ENCODE assay signal across 23 cellular contexts in the genomic region with DNA sequence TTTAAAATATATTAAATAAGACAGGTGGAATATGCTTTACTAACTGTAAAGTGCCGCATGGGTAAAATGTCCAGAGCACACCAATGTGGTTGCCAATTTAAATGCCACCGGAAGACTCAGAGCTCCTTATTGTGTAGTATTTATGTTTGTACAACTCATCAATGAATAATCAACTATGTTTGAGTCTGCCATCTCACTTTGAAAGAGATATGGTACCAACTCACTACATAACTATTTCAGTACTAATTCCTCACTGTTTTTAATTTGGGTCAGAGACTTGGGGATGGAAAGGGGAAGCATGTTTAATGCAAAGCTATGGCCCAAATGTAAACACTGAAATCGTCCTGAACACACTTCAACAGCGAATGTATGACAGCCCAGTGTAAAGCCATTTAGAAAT.
DNase-seq lines count a peak whose midpoint lies in the region; ATAC-seq, FAIRE-seq and TF ChIP-seq lines count a peak whose summit lies in the region.
"Had no signal": no experiment of that assay in that cellular context is flagged by ENCODE, and none has a peak within 500 bp of the region (broad histone marks: within the 10 kb centered on the region; RNA-seq: fewer than 3 reads in every experiment).

No MANE protein-coding gene starts in this region.

- H3K4me3 ChIP-seq in SJSA1 (no peak overlapping the region), fibroblast of lung (replicated peaks in 1 of 4; ENCODE audit: control extremely low read depth in 1 of 4, insufficient read depth in 1 of 4, low read depth in 3 of 4, low read length in 4 of 4) (no peak overlapping the region), vagina (no peak overlapping the region), uterus (no peak overlapping the region)
- H3K4me3 ChIP-seq: pancreas, tibial nerve had no signal

- TF ChIP-seq POLR2A in H54 (IDR thresholded peaks at IDR 0.05; ENCODE audit: low read depth, low read length), result no peak
- no peak for TF ChIP-seq POLR2A in vagina (IDR thresholded peaks at IDR 0.05)
- TF ChIP-seq POLR2A in uterus (IDR thresholded peaks at IDR 0.05), result no peak

- H3K27me3 ChIP-seq in SJSA1 (replicated peaks), result no peaks in the 10 kb centered on the region
- H3K27me3 ChIP-seq in fibroblast of lung (ENCODE audit: control insufficient read depth, insufficient read depth, low read length), result no peaks in the 10 kb centered on the region
- no peaks in the 10 kb centered on the region for H3K27me3 ChIP-seq in vagina
- no peaks in the 10 kb centered on the region for H3K27me3 ChIP-seq in uterus
- H3K27me3 ChIP-seq: pancreas, tibial nerve had no signal

- intact Hi-C loops in vagina (cut with DNase I) (no loop called here), head of caudate nucleus (cut with DNase I) (no loop called here), uterus (cut with DNase I; ENCODE audit: low total_unique reads) (no loop called here)

- no peaks in the 10 kb centered on the region for H3K36me3 ChIP-seq in SJSA1
- no peaks in the 10 kb centered on the region for H3K36me3 ChIP-seq in fibroblast of lung (ENCODE audit: control insufficient read depth, insufficient read depth, low read length)
- H3K36me3 ChIP-seq in vagina, result no peaks in the 10 kb centered on the region
- H3K36me3 ChIP-seq in uterus, result no peaks in the 10 kb centered on the region
- H3K36me3 ChIP-seq: tibial nerve, WERI-Rb-1 had no signal

- H3K9me3 ChIP-seq in SJSA1 (replicated peaks), result no peaks in the 10 kb centered on the region
- H3K9me3 ChIP-seq in fibroblast of lung (ENCODE audit: control insufficient read depth, insufficient read depth, low read depth, low read length), result no peaks in the 10 kb centered on the region
- no peaks in the 10 kb centered on the region for H3K9me3 ChIP-seq in vagina
- no peaks in the 10 kb centered on the region for H3K9me3 ChIP-seq in uterus
- H3K9me3 ChIP-seq: pancreas, tibial nerve had no signal

- TF ChIP-seq CTCF in fibroblast of lung (conservative IDR thresholded peaks at IDR 0.05 in 1 of 2, IDR thresholded peaks at IDR 0.05 in 1 of 2; ENCODE audit: low read depth in 1 of 2, low read length in 2 of 2), result no peak
- TF ChIP-seq CTCF in vagina (IDR thresholded peaks at IDR 0.05), result no peak
- TF ChIP-seq CTCF in uterus (IDR thresholded peaks at IDR 0.05), result no peak

- no peaks in the 10 kb centered on the region for H4K20me1 ChIP-seq in fibroblast of lung (ENCODE audit: control insufficient read depth, extremely low read depth, insufficient read depth, low read length)

- H3K27ac ChIP-seq in SJSA1 (peak overlapping the region; percentile 20), fibroblast of lung (ENCODE audit: insufficient read depth, low read length) (no peak overlapping the region), vagina (no peak overlapping the region), uterus (no peak overlapping the region)
- H3K27ac ChIP-seq: KMS-11, pancreas, tibial nerve, WERI-Rb-1 had no signal

- DNase-seq in H54 (ENCODE audit: insufficient read length, low spot score) (peak; percentile 9), SJSA1 (ENCODE audit: low read depth in 1 of 2, low spot score in 2 of 2) (peak in 1 of 2 experiments; percentile 82), fibroblast of lung (ENCODE audit: low read depth in 2 of 2) (peak in 1 of 2 donors; percentile 48), vagina (ENCODE audit: extremely low spot score in 2 of 2) (no peak), head of caudate nucleus (no peak), uterus (no peak)
- DNase-seq: activated CD4-positive, alpha-beta T cell treated with anti-CD3 and anti-CD28 coated beads, Interleukin-2, amount 50 U/mL, for 48 hours; activated naive CD4-positive, alpha-beta T cell; anterior cingulate cortex; cerebellar nuclear complex; kidney; naive B cell; NCI-H1105; NCI-H2107; NCI-H524 treated with DMSO at 0.1 percent for 48 hours; pancreas; SHP77; stimulated activated CD4-positive, alpha-beta T cell treated with anti-CD3 and anti-CD28 coated beads, Interleukin-1b, Interleukin-23, amount 100 ng/mL, for 48 hours; WERI-Rb-1 had no signal

- no peak for ATAC-seq in GM21723 (IDR thresholded peaks at IDR 0.05; ENCODE audit: unreplicated experiment)
- ATAC-seq: pancreas, sciatic nerve had no signal

- no peaks in the 10 kb centered on the region for H3K79me2 ChIP-seq in fibroblast of lung (ENCODE audit: control insufficient read depth, insufficient read depth, low read length)

- H3K4me2 ChIP-seq in fibroblast of lung (ENCODE audit: extremely low read depth, insufficient read depth, low read length), result peak overlapping the region; percentile 25
- H3K4me2 ChIP-seq: KMS-11 had no signal

- no peak overlapping the region for H3K9ac ChIP-seq in fibroblast of lung (ENCODE audit: insufficient read depth, low read length)
- H3K9ac ChIP-seq: KMS-11 had no signal

- no peak overlapping the region for H2AFZ ChIP-seq in fibroblast of lung (ENCODE audit: low read length)

- FAIRE-seq in H54 (lab: Jason Lieb, UNC), result peak; percentile 94
- FAIRE-seq: kidney, pancreas had no signal

- H3K4me1 ChIP-seq in SJSA1 (replicated peaks) (peaks cover 22% of the 10 kb centered on the region), fibroblast of lung (ENCODE audit: control insufficient read depth, extremely low read depth, insufficient read depth, low read length) (peaks cover 7% of the 10 kb centered on the region), vagina (no peaks in the 10 kb centered on the region), uterus (no peaks in the 10 kb centered on the region)
- H3K4me1 ChIP-seq: tibial nerve had no signal
